Comparison of ENCODE assay signal across 25 cellular contexts in the genomic region with DNA sequence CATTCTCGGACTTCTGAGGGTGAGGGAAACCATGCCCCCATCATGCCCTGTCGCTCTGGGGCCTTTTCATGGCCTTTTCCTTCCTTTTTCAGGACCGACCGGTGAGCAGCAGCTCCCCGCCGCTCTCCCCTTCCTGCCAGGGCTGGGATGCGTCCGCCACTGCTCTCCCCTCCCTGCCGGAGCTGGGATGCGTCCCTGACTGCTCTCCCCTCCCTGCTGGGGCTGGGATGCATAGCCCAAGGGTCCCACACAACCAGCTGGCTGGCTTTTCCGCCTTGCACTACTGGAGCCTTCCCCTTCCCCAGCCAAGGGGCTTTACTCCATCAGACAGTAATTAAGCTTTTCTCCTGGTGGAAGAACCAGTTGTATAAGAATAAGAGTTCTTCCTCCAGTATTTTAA.
DNase-seq lines count a peak whose midpoint lies in the region; ATAC-seq and TF ChIP-seq lines count a peak whose summit lies in the region.
"Had no signal": no experiment of that assay in that cellular context is flagged by ENCODE, and none has a peak within 500 bp of the region (broad histone marks: within the 10 kb centered on the region; RNA-seq: fewer than 3 reads in every experiment).

No MANE protein-coding gene starts in this region.

- H3K27me3 ChIP-seq in H7 (ENCODE audit: control insufficient read depth, insufficient read depth, low read length) (peaks cover 1% of the 10 kb centered on the region; the same call in 1 of the 2 replicates), iPS-18a (ENCODE audit: control insufficient read depth, insufficient read depth, low read length) (peaks cover 5% of the 10 kb centered on the region), neuronal stem cell (ENCODE audit: control insufficient read depth in 3 of 3, insufficient read depth in 3 of 3, low read depth in 1 of 3, low read length in 3 of 3) (peaks cover 0 to 2% (median 0%) of the 10 kb centered on the region in 3 experiments)
- H3K27me3 ChIP-seq: BLaER1 treated with 17β-estradiol and CSF1 and Interleukin-3, amounts not matched to agents 10 nM and 100 nM had no signal

- H3K23ac ChIP-seq in neuronal stem cell (ENCODE audit: low read depth, low read length, poor library complexity) = no peak overlapping the region

- no peaks in the 10 kb centered on the region for H3K79me1 ChIP-seq in neuronal stem cell (ENCODE audit: low read depth, low read length)

- H3K9me3 ChIP-seq in iPS-18a (ENCODE audit: control insufficient read depth, low read depth, low read length) = peaks cover 5% of the 10 kb centered on the region
- H3K9me3 ChIP-seq in neuronal stem cell (replicated peaks in 1 of 2; ENCODE audit: control insufficient read depth in 2 of 2, insufficient read depth in 1 of 2, low read depth in 1 of 2, low read length in 2 of 2) = peaks cover 5 to 7% of the 10 kb centered on the region in 2 donors

- no peak overlapping the region for H3K4me2 ChIP-seq in neuronal stem cell (ENCODE audit: insufficient read depth, low read length, poor library complexity, severe bottlenecking)
- H3K4me2 ChIP-seq: BLaER1 treated with 17β-estradiol and CSF1 and Interleukin-3, amounts not matched to agents 10 nM and 100 nM had no signal

- H2BK5ac ChIP-seq in neuronal stem cell (ENCODE audit: low read length) = no peak overlapping the region

- H3K18ac ChIP-seq in neuronal stem cell (ENCODE audit: low read length) = peak overlapping the region; percentile 89

- H3K4me3 ChIP-seq in H7 (ENCODE audit: insufficient read depth, low read depth, low read length) (no peak overlapping the region), iPS-18a (ENCODE audit: low read length) (peak overlapping the region; percentile 7), neuronal stem cell (ENCODE audit: low read length in 2 of 2) (no peak overlapping the region)
- H3K4me3 ChIP-seq: BLaER1 treated with 17β-estradiol and CSF1 and Interleukin-3, amounts not matched to agents 10 nM and 100 nM; HAP-1 had no signal

- peak; percentile 83 for ATAC-seq in WTC11
- ATAC-seq in GM19035 (IDR thresholded peaks at IDR 0.05; ENCODE audit: unreplicated experiment) = no peak
- no peak for ATAC-seq in GM21360 (IDR thresholded peaks at IDR 0.05; ENCODE audit: unreplicated experiment)
- ATAC-seq: HepG2, Panc1 had no signal

- no peak overlapping the region for H4K8ac ChIP-seq in neuronal stem cell (ENCODE audit: low read depth, low read length)

- H3K27ac Mint-ChIP-seq in WTC11 = peak overlapping the region; percentile 42
- H3K27ac Mint-ChIP-seq: CD4-positive, alpha-beta memory T cell had no signal

- POLR2A ChIA-PET in WTC11 (lab: Charles Lee) = no interaction called here

- no peaks in the 10 kb centered on the region for H3K36me3 ChIP-seq in H7 (replicated peaks; ENCODE audit: control insufficient read depth, insufficient read depth, low read length)
- no peaks in the 10 kb centered on the region for H3K36me3 ChIP-seq in iPS-18a (ENCODE audit: control insufficient read depth, low read depth, low read length)
- no peaks in the 10 kb centered on the region for H3K36me3 ChIP-seq in neuronal stem cell (replicated peaks in 1 of 2; ENCODE audit: control insufficient read depth in 2 of 2, insufficient read depth in 2 of 2, low read length in 2 of 2)
- H3K36me3 ChIP-seq: BLaER1 treated with 17β-estradiol and CSF1 and Interleukin-3, amounts not matched to agents 10 nM and 100 nM; HAP-1 had no signal

- H2BK120ac ChIP-seq in neuronal stem cell (ENCODE audit: low read depth, low read length) = no peak overlapping the region

- H3K4me3 Mint-ChIP-seq in WTC11 = peak overlapping the region; percentile 26
- H3K4me3 Mint-ChIP-seq: CD4-positive, alpha-beta memory T cell had no signal

- H3K27ac ChIP-seq in iPS-18a (ENCODE audit: low read length) (no peak overlapping the region), neuronal stem cell (replicated peaks; ENCODE audit: low read length) (no peak overlapping the region)
- H3K27ac ChIP-seq: BLaER1 treated with 17β-estradiol and CSF1 and Interleukin-3, amounts not matched to agents 10 nM and 100 nM; HL-60; RWPE1 had no signal

- TF ChIP-seq CTCF in WTC11 (IDR thresholded peaks at IDR 0.05) = no peak

- DNase-seq in H7 (peak; percentile 64), WTC11 (ENCODE audit: low spot score) (peak; percentile 62), neuronal stem cell (ENCODE audit: low spot score) (no peak), NCI-H128 (lab: John Stamatoyannopoulos, UW; ENCODE audit: unreplicated experiment) (no peak), SW480 (ENCODE audit: low spot score) (no peak)
- DNase-seq: AML-193; CD4-positive, alpha-beta memory T cell; COR-L47; DMS53; GF-D8; Karpas-422; NCI-H1105; NCI-H2029; NCI-H526 treated with DMSO at 0.1 percent for 48 hours; SHP77; T-helper 1 cell had no signal

- WGBS in neuronal stem cell (ENCODE audit: extremely low coverage in 2 of 2, insufficient read length in 2 of 2, insufficient replicate concordance in 1 of 2), 2 donors = no CpG with 5 or more reads among the region's 11 CpGs

- CTCF ChIA-PET in WTC11 (lab: Charles Lee) = interaction anchor here (0.8 to 2.2 kb wide), 5 partner anchors 10 to 18 kb away, joined by 3 to 18 read pairs (median 5); no protein-coding TSS in a partner anchor

- peak overlapping the region; percentile 4 for H3K14ac ChIP-seq in neuronal stem cell (ENCODE audit: low read length)

- peaks cover 36% of the 10 kb centered on the region for H3K36me3 Mint-ChIP-seq in WTC11
- H3K36me3 Mint-ChIP-seq: CD4-positive, alpha-beta memory T cell had no signal

- peak overlapping the region; percentile 59 for H2AFZ ChIP-seq in neuronal stem cell (ENCODE audit: low read length)

- H3K27me3 Mint-ChIP-seq in WTC11 (ENCODE audit: low read depth) = peaks cover 13% of the 10 kb centered on the region

- H2BK15ac ChIP-seq in neuronal stem cell (ENCODE audit: low read length) = no peak overlapping the region

- H3K4me1 ChIP-seq in iPS-18a (ENCODE audit: control insufficient read depth, low read depth, low read length) = peaks cover 18% of the 10 kb centered on the region
- H3K4me1 ChIP-seq in neuronal stem cell (ENCODE audit: control insufficient read depth in 2 of 2, insufficient read depth in 1 of 2, low read depth in 1 of 2, low read length in 2 of 2) = peaks cover 0 to 4% of the 10 kb centered on the region in 2 donors
- H3K4me1 ChIP-seq: BLaER1 treated with 17β-estradiol and CSF1 and Interleukin-3, amounts not matched to agents 10 nM and 100 nM had no signal

- no peak overlapping the region for H4K91ac ChIP-seq in neuronal stem cell (ENCODE audit: low read depth, low read length, poor library complexity)

- H3K4me1 Mint-ChIP-seq in WTC11 = peaks cover 41% of the 10 kb centered on the region
- H3K4me1 Mint-ChIP-seq: CD4-positive, alpha-beta memory T cell had no signal

- H3K9me3 Mint-ChIP-seq in WTC11 = peaks cover 41% of the 10 kb centered on the region

- H3K4ac ChIP-seq in neuronal stem cell (ENCODE audit: low read length) = no peak overlapping the region

- H2BK12ac ChIP-seq in neuronal stem cell (ENCODE audit: low read length) = no peak overlapping the region

- H3K9ac ChIP-seq in iPS-18a (ENCODE audit: low read length) (no peak overlapping the region), neuronal stem cell (ENCODE audit: low read depth, low read length, poor library complexity) (no peak overlapping the region)
- H3K9ac ChIP-seq: BLaER1 treated with 17β-estradiol and CSF1 and Interleukin-3, amounts not matched to agents 10 nM and 100 nM had no signal

- no peak overlapping the region for H2AK5ac ChIP-seq in neuronal stem cell (ENCODE audit: low read depth, low read length)

TF ChIP-seq in WTC11, 78 proteins besides CTCF, POLR2A, EP300 and RAD21:
- TF ChIP-seq ZBTB21 (CRISPR knock-in tag; IDR thresholded peaks at IDR 0.05; ENCODE audit: borderline replicate concordance) (no peak), PRRX2 (CRISPR knock-in tag; IDR thresholded peaks at IDR 0.05) (no peak), ZSCAN18 (CRISPR knock-in tag; IDR thresholded peaks at IDR 0.05) (no peak), E2F5 (CRISPR knock-in tag; IDR thresholded peaks at IDR 0.05) (no peak), MYBL2 (CRISPR knock-in tag; IDR thresholded peaks at IDR 0.05) (0 out of 2 replicates have a peak, but pooled peaks have one; percentile 23), CREM (CRISPR knock-in tag; IDR thresholded peaks at IDR 0.05) (no peak), ZNF138 (CRISPR knock-in tag; conservative IDR thresholded peaks at IDR 0.05) (0 out of 2 replicates have a peak, but pooled peaks have one; percentile 28), ZNF423 (CRISPR knock-in tag; IDR thresholded peaks at IDR 0.05) (no peak)

Comparison
In these comparisons a context has a peak if more than half of its experiments do, and no peak if none do; other contexts are left out.
1. DNase-seq: peak in H7 (single experiment) and WTC11 (single experiment); none in neuronal stem cell (single experiment), NCI-H128 (single experiment) and SW480 (single experiment).